Comparison of ENCODE assay signal across 19 cellular contexts in the genomic region with DNA sequence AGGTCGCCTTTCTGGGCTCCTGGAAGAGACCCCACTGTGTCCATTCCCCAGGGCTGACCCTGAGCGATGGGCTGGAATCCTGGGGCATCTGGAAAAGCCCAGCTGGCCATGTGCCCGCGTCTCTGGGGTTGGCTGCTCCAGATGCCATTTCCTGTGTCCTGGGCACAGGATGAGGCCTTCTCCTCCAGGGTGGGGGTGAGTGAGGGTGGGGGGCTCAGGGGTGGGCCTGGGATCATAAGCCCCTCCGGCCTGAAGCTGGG. TPM values are rescaled to one million over a fixed set of nuclear protein-coding genes. Genes with fewer than 3 reads are reported as not detected.
DNase-seq lines count a peak whose midpoint lies in the region; ATAC-seq and TF ChIP-seq lines count a peak whose summit lies in the region.
"Had no signal": no experiment of that assay in that cellular context is flagged by ENCODE, and none has a peak within 500 bp of the region (broad histone marks: within the 10 kb centered on the region; RNA-seq: fewer than 3 reads in every experiment).

No MANE protein-coding gene starts in this region.

- H3K36me3 ChIP-seq in BE2C (no peaks in the 10 kb centered on the region), osteoblast (ENCODE audit: insufficient read depth, low read length) (no peaks in the 10 kb centered on the region)

- no peaks in the 10 kb centered on the region for H3K27me3 ChIP-seq in BE2C
- H3K27me3 ChIP-seq in osteoblast (ENCODE audit: insufficient read depth, low read length) = no peaks in the 10 kb centered on the region

- no peaks in the 10 kb centered on the region for H3K79me2 ChIP-seq in osteoblast (ENCODE audit: insufficient read depth, low read length)

- H3K4me1 ChIP-seq in BE2C = no peaks in the 10 kb centered on the region
- no peaks in the 10 kb centered on the region for H3K4me1 ChIP-seq in osteoblast (ENCODE audit: insufficient read depth, low read length)

- H2AFZ ChIP-seq in osteoblast (ENCODE audit: low read length) = no peak overlapping the region
- H2AFZ ChIP-seq: GM23338 had no signal

- no peak for TF ChIP-seq CTCF in BE2C (IDR thresholded peaks at IDR 0.05; ENCODE audit: low read depth, low read length)
- no peak for TF ChIP-seq CTCF in GM13976 (IDR thresholded peaks at IDR 0.05; ENCODE audit: borderline replicate concordance, control extremely low read depth, extremely low read depth, insufficient read depth, missing control alignments)
- no peak for TF ChIP-seq CTCF in osteoblast (IDR thresholded peaks at IDR 0.05; ENCODE audit: extremely low read depth, low read depth, low read length)

- no peak overlapping the region for H3K4me2 ChIP-seq in osteoblast (ENCODE audit: insufficient read depth, low read length)
- H3K4me2 ChIP-seq: GM23338 had no signal

- H3K4me3 ChIP-seq in BE2C (ENCODE audit: low read depth, low read length) (no peak overlapping the region), osteoblast (ENCODE audit: insufficient read depth, low read length) (no peak overlapping the region)
- H3K4me3 ChIP-seq: GM12878, GM23338 had no signal

- ATAC-seq in GM19035 (IDR thresholded peaks at IDR 0.05; ENCODE audit: unreplicated experiment) = no peak
- ATAC-seq: GM12878, GM23338 had no signal

- H3K9me3 ChIP-seq in BE2C (no peaks in the 10 kb centered on the region), osteoblast (ENCODE audit: low read depth, low read length) (no peaks in the 10 kb centered on the region)

- in situ Hi-C loops in GM13976 (cut with MboI; ENCODE audit: low sequenced_read_pairs, unreplicated experiment) = no loop called here

- no peaks in the 10 kb centered on the region for H4K20me1 ChIP-seq in osteoblast (ENCODE audit: insufficient read depth, low read length)

- H3K27ac ChIP-seq in osteoblast (ENCODE audit: low read depth, low read length) = no peak overlapping the region
- H3K27ac ChIP-seq: C4-2B, HL-60 had no signal

- peak; percentile 9 for DNase-seq in activated T-cell treated with anti-CD3 and anti-CD28 coated beads, Interleukin-2, amount 50 U/mL, for 1 hour
- no peak for DNase-seq in activated T-cell treated with anti-CD3 and anti-CD28 coated beads, Interleukin-2, amount 50 U/mL, for 48 hours
- DNase-seq in BE2C (peak; percentile 53), GM13976 (ENCODE audit: low spot score) (peak; percentile 22), osteoblast (ENCODE audit: insufficient read length, low spot score, missing footprints) (peak; percentile 50), NCI-H526 (lab: John Stamatoyannopoulos, UW) (no peak), NCI-H748 treated with DMSO at 0.1 percent for 48 hours (lab: John Stamatoyannopoulos, UW) (no peak)
- DNase-seq: DMS79 treated with DMSO at 0.1 percent for 48 hours, GF-D8, HCEC 1CT had no signal

RNA-seq across cellular contexts. Expression of a gene that starts 30.7 kb away (rescaled TPM):
- not detected for polyA plus RNA-seq in BE2C (2012; ENCODE audit: insufficient read depth, insufficient read length, low read depth)
- not detected in 2 replicates for total RNA-seq in osteoblast
- total RNA-seq: A172; CD4-positive, alpha-beta T cell; GM12878; GM23338 had no signal
- polyA plus RNA-seq: BJ, GM12878, GM23338 had no signal

RNA-seq across cellular contexts. Expression of a gene that starts 46.3 kb away (rescaled TPM):
- not detected for polyA plus RNA-seq in BE2C (2012; ENCODE audit: insufficient read depth, insufficient read length, low read depth)
- total RNA-seq in osteoblast = not detected in 2 replicates
- total RNA-seq: A172; CD4-positive, alpha-beta T cell; GM12878; GM23338 had no signal
- polyA plus RNA-seq: BJ, GM12878, GM23338 had no signal

RNA-seq across cellular contexts. Expression of a gene that starts 47.1 kb away (rescaled TPM):
- polyA plus RNA-seq in BE2C (2012; ENCODE audit: insufficient read depth, insufficient read length, low read depth) = not detected
- not detected in 2 replicates for total RNA-seq in osteoblast
- total RNA-seq: A172; CD4-positive, alpha-beta T cell; GM12878; GM23338; HT1080 had no signal
- polyA plus RNA-seq: BJ, GM12878, GM23338 had no signal

Comparison
In these comparisons a context has a peak if more than half of its experiments do, and no peak if none do; other contexts are left out.
1. DNase-seq: peak in activated T-cell treated with anti-CD3 and anti-CD28 coated beads, Interleukin-2, amount 50 U/mL, for 1 hour (single experiment), BE2C (single experiment), GM13976 (single experiment) and osteoblast (single experiment); none in activated T-cell treated with anti-CD3 and anti-CD28 coated beads, Interleukin-2, amount 50 U/mL, for 48 hours (0 of 2), NCI-H526 (0 of 2) and NCI-H748 treated with DMSO at 0.1 percent for 48 hours (single experiment).